16 cellular contexts compared by ENCODE assay signal in genomic region chr10:131002031-131002861, GRCh38.
DNase-seq lines count a peak whose midpoint lies in the region; ATAC-seq, FAIRE-seq and TF ChIP-seq lines count a peak whose summit lies in the region.
"Had no signal": no experiment of that assay in that cellular context is flagged by ENCODE, and none has a peak within 500 bp of the region (broad histone marks: within the 10 kb centered on the region; RNA-seq: fewer than 3 reads in every experiment).

No MANE protein-coding gene starts in this region.

- H3K36me3 ChIP-seq in iPS-18a (ENCODE audit: control insufficient read depth, low read depth, low read length) (no peaks in the 10 kb centered on the region), smooth muscle cell (ENCODE audit: low read depth) (no peaks in the 10 kb centered on the region), pancreas (no peaks in the 10 kb centered on the region)
- H3K36me3 ChIP-seq: left ventricle myocardium inferior had no signal

- H3K4me2 ChIP-seq in smooth muscle cell, result no peak overlapping the region

- ATAC-seq in HG03108 (IDR thresholded peaks at IDR 0.05; ENCODE audit: unreplicated experiment) (no peak), pancreas (no peak)
- ATAC-seq: activated CD4-positive, alpha-beta T cell treated with anti-CD3 and anti-CD28 coated beads for 36 hours had no signal

- H3K4me1 ChIP-seq in iPS-18a (ENCODE audit: control insufficient read depth, low read depth, low read length) (peaks cover 29% of the 10 kb centered on the region), smooth muscle cell (ENCODE audit: low read depth) (no peaks in the 10 kb centered on the region), pancreas (no peaks in the 10 kb centered on the region)
- H3K4me1 ChIP-seq: left ventricle myocardium inferior had no signal

- H3K9ac ChIP-seq in iPS-18a (ENCODE audit: low read length) (no peak overlapping the region), smooth muscle cell (ENCODE audit: low read depth) (no peak overlapping the region)

- in situ Hi-C loops in G401 (cut with HindIII; ENCODE audit: low sequenced_read_pairs), result no loop called here

- H3K79me2 ChIP-seq in smooth muscle cell (ENCODE audit: low read depth), result no peaks in the 10 kb centered on the region

- H3K27me3 ChIP-seq in iPS-18a (ENCODE audit: control insufficient read depth, insufficient read depth, low read length) (no peaks in the 10 kb centered on the region), smooth muscle cell (ENCODE audit: low read depth) (no peaks in the 10 kb centered on the region), pancreas (peaks cover 0 to 6% (median 0%) of the 10 kb centered on the region in 4 donors)

- H3K9me3 ChIP-seq in iPS-18a (ENCODE audit: control insufficient read depth, low read depth, low read length), result no peaks in the 10 kb centered on the region
- no peaks in the 10 kb centered on the region for H3K9me3 ChIP-seq in smooth muscle cell (replicated peaks; ENCODE audit: low read depth)
- no peaks in the 10 kb centered on the region for H3K9me3 ChIP-seq in pancreas

- FAIRE-seq in pancreas (lab: Jason Lieb, UNC), result no peak
- FAIRE-seq: G401.6 had no signal

- intact Hi-C loops in pancreas (cut with DNase I), result no loop called here

- H3K27ac ChIP-seq in iPS-18a (ENCODE audit: low read length), result no peak overlapping the region
- no peak overlapping the region for H3K27ac ChIP-seq in smooth muscle cell (ENCODE audit: low read depth)
- no peak overlapping the region for H3K27ac ChIP-seq in pancreas
- H3K27ac ChIP-seq: left ventricle myocardium inferior, skin epidermis had no signal

- DNase-seq in G401 (ENCODE audit: low spot score), result peak; percentile 34
- peak; percentile 9 for DNase-seq in NCI-H146 treated with DMSO at 0.1 percent for 48 hours (lab: John Stamatoyannopoulos, UW; ENCODE audit: unreplicated experiment)
- peak; percentile 4 for DNase-seq in pons (ENCODE audit: low spot score)
- no peak for DNase-seq in smooth muscle cell (lab: John Stamatoyannopoulos, UW; ENCODE audit: unreplicated experiment)
- no peak for DNase-seq in pancreas
- DNase-seq: activated CD4-positive, alpha-beta T cell treated with anti-CD3 and anti-CD28 coated beads for 36 hours; activated naive CD4-positive, alpha-beta T cell; AML-193; Calu3; left ventricle myocardium inferior; NCI-H1105 treated with DMSO at 0.1 percent for 48 hours; stimulated activated CD4-positive, alpha-beta T cell treated with anti-CD3 and anti-CD28 coated beads, Interleukin-4, amount 100 ng/mL, for 24 hours had no signal

- TF ChIP-seq CTCF in smooth muscle cell (IDR thresholded peaks at IDR 0.05; ENCODE audit: borderline replicate concordance, insufficient read depth, poor library complexity, severe bottlenecking) (no peak), pancreas (IDR thresholded peaks at IDR 0.05) (no peak)

- 59% methylated on average over 12 of the region's 12 CpGs for WGBS in smooth muscle cell (ENCODE audit: low lambda C conversion rate)
- WGBS in pancreas, 2 donors, result 60 to 73% methylated on average over 12 of the region's 12 CpGs

- peak overlapping the region; percentile 2 for H3K4me3 ChIP-seq in iPS-18a (ENCODE audit: low read length)
- H3K4me3 ChIP-seq in smooth muscle cell, result no peak overlapping the region
- no peak overlapping the region for H3K4me3 ChIP-seq in pancreas
- H3K4me3 ChIP-seq: left ventricle myocardium inferior, skin epidermis had no signal

- H3F3A ChIP-seq in smooth muscle cell (ENCODE audit: low read depth), result no peaks in the 10 kb centered on the region

- H2AFZ ChIP-seq in smooth muscle cell (ENCODE audit: low read depth), result no peak overlapping the region

- H4K20me1 ChIP-seq in smooth muscle cell (ENCODE audit: low read depth), result no peaks in the 10 kb centered on the region

Comparison
In these comparisons a context has a peak if more than half of its experiments do, and no peak if none do; other contexts are left out.
1. DNase-seq: peak in G401 (single experiment), NCI-H146 treated with DMSO at 0.1 percent for 48 hours (single experiment) and pons (single experiment); none in smooth muscle cell (single experiment) and pancreas (0 of 6).